Comparison of ENCODE assay signal across 24 cellular contexts in the genomic region with DNA sequence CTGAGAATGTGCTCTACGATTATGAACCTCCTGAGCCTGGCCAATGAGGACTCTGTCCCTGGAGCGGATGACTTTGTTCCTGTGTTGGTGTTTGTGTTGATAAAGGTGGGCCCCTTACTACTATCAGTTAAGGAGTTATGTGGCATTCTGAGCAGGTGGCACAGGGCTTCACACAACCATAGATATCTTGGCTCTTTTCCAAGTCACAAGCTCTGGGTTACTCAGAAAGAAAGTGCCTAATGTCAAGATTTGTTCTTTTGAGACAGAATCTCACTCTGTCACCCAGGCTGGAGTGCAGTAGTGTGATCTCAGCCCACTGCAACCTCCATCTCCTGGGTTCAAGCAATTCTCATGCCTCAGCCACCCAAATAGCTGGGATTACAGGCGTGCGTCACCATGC.
"Had no signal": no experiment of that assay in that cellular context is flagged by ENCODE, and none has a peak within 500 bp of the region (broad histone marks: within the 10 kb centered on the region; RNA-seq: fewer than 3 reads in every experiment).

No MANE protein-coding gene starts in this region.

- FAIRE-seq: keratinocyte, TTC549 had no signal

- H3K36me3 ChIP-seq: ovary had no signal

- H3K4me3 ChIP-seq: ovary, prostate gland, spleen, tibial nerve had no signal

- H3K27me3 Mint-ChIP-seq: activated CD4-positive, alpha-beta memory T cell treated with anti-CD3 and anti-CD28 coated beads, Interleukin-2, amount 10 ng/mL, durations not matched to agents 7 days and 5 days; activated naive CD4-positive, alpha-beta T cell treated with anti-CD3 and anti-CD28 coated beads, Interleukin-2, amount 50 U/mL, for 24 hours; brain; dendritic cell treated with granulocyte-macrophage colony-stimulating factor and Interleukin-4, amounts not matched to agents 40 ng/mL and 50 ng/mL, for 4 days; memory B cell; natural killer cell treated with Interleukin-12 subunit alpha and Interleukin-12 subunit beta and Interleukin-15 and Interleukin-18, amount 100 ng/mL, for 72 hours; stimulated activated naive CD8-positive, alpha-beta T cell treated with anti-CD3 and anti-CD28 coated beads, Interleukin-15, Interleukin-2, amounts not matched to agents 100 ng/mL and 50 ng/mL, for 24 hours; T-cell had no signal

- H3K27me3 ChIP-seq: foreskin keratinocyte, ovary, spleen, tibial nerve had no signal

- ATAC-seq: foreskin keratinocyte; left colon; natural killer cell treated with Interleukin-12 subunit alpha and Interleukin-12 subunit beta and Interleukin-15 and Interleukin-18, amount 100 ng/mL, for 72 hours; T-cell; WTC11 had no signal

- H3K9me3 Mint-ChIP-seq: activated CD4-positive, alpha-beta memory T cell treated with anti-CD3 and anti-CD28 coated beads, Interleukin-2, amount 10 ng/mL, durations not matched to agents 7 days and 5 days; activated naive CD4-positive, alpha-beta T cell treated with anti-CD3 and anti-CD28 coated beads, Interleukin-2, amount 50 U/mL, for 24 hours; brain; dendritic cell treated with granulocyte-macrophage colony-stimulating factor and Interleukin-4, amounts not matched to agents 40 ng/mL and 50 ng/mL, for 4 days; memory B cell; natural killer cell treated with Interleukin-12 subunit alpha and Interleukin-12 subunit beta and Interleukin-15 and Interleukin-18, amount 100 ng/mL, for 72 hours; stimulated activated naive CD8-positive, alpha-beta T cell treated with anti-CD3 and anti-CD28 coated beads, Interleukin-15, Interleukin-2, amounts not matched to agents 100 ng/mL and 50 ng/mL, for 24 hours; T-cell; T-helper 2 cell treated with Interferon-gamma antibody and Interleukin-4, amounts not matched to agents 5 μg/mL and 100 μg/mL, for 36 hours; WTC11 had no signal

- H3K27ac Mint-ChIP-seq: activated CD4-positive, alpha-beta memory T cell treated with anti-CD3 and anti-CD28 coated beads, Interleukin-2, amount 10 ng/mL, durations not matched to agents 7 days and 5 days; activated naive CD4-positive, alpha-beta T cell treated with anti-CD3 and anti-CD28 coated beads, Interleukin-2, amount 50 U/mL, for 24 hours; dendritic cell treated with granulocyte-macrophage colony-stimulating factor and Interleukin-4, amounts not matched to agents 40 ng/mL and 50 ng/mL, for 4 days; memory B cell; stimulated activated naive CD8-positive, alpha-beta T cell treated with anti-CD3 and anti-CD28 coated beads, Interleukin-15, Interleukin-2, amounts not matched to agents 100 ng/mL and 50 ng/mL, for 24 hours; T-helper 2 cell treated with Interferon-gamma antibody and Interleukin-4, amounts not matched to agents 5 μg/mL and 100 μg/mL, for 36 hours; WTC11 had no signal

- H3K4me1 Mint-ChIP-seq: memory B cell, WTC11 had no signal

- DNase-seq: activated CD4-positive, alpha-beta memory T cell treated with anti-CD3 and anti-CD28 coated beads, Interleukin-2, amount 10 ng/mL, durations not matched to agents 7 days and 5 days; activated CD4-positive, alpha-beta T cell treated with anti-CD3 and anti-CD28 coated beads for 4 hours; activated effector memory CD4-positive, alpha-beta T cell treated with Interleukin-2 at 50 U/mL for 16 hours; activated T-cell treated with anti-CD3 and anti-CD28 coated beads, Interleukin-2, amount 50 U/mL, for 1 hour; aorta; effector CD4-positive, alpha-beta T cell; foreskin keratinocyte; left colon; ovary; spleen; stimulated activated CD4-positive, alpha-beta T cell treated with anti-CD3 and anti-CD28 coated beads, Interleukin-4, amount 100 ng/mL, for 1 hour; T-cell had no signal

- H3K9me3 ChIP-seq: ovary, prostate gland, spleen, tibial nerve had no signal

- H3K27ac ChIP-seq: foreskin keratinocyte, ovary, prostate gland, spleen, tibial nerve had no signal

- H3K4me3 Mint-ChIP-seq: activated CD4-positive, alpha-beta memory T cell treated with anti-CD3 and anti-CD28 coated beads, Interleukin-2, amount 10 ng/mL, durations not matched to agents 7 days and 5 days; activated naive CD4-positive, alpha-beta T cell treated with anti-CD3 and anti-CD28 coated beads, Interleukin-2, amount 50 U/mL, for 24 hours; brain; dendritic cell treated with granulocyte-macrophage colony-stimulating factor and Interleukin-4, amounts not matched to agents 40 ng/mL and 50 ng/mL, for 4 days; memory B cell; natural killer cell treated with Interleukin-12 subunit alpha and Interleukin-12 subunit beta and Interleukin-15 and Interleukin-18, amount 100 ng/mL, for 72 hours; stimulated activated naive CD8-positive, alpha-beta T cell treated with anti-CD3 and anti-CD28 coated beads, Interleukin-15, Interleukin-2, amounts not matched to agents 100 ng/mL and 50 ng/mL, for 24 hours; T-cell; T-helper 2 cell treated with Interferon-gamma antibody and Interleukin-4, amounts not matched to agents 5 μg/mL and 100 μg/mL, for 36 hours; WTC11 had no signal

- H3K4me1 ChIP-seq: foreskin keratinocyte, prostate gland, tibial nerve had no signal
